In the genomic region with DNA sequence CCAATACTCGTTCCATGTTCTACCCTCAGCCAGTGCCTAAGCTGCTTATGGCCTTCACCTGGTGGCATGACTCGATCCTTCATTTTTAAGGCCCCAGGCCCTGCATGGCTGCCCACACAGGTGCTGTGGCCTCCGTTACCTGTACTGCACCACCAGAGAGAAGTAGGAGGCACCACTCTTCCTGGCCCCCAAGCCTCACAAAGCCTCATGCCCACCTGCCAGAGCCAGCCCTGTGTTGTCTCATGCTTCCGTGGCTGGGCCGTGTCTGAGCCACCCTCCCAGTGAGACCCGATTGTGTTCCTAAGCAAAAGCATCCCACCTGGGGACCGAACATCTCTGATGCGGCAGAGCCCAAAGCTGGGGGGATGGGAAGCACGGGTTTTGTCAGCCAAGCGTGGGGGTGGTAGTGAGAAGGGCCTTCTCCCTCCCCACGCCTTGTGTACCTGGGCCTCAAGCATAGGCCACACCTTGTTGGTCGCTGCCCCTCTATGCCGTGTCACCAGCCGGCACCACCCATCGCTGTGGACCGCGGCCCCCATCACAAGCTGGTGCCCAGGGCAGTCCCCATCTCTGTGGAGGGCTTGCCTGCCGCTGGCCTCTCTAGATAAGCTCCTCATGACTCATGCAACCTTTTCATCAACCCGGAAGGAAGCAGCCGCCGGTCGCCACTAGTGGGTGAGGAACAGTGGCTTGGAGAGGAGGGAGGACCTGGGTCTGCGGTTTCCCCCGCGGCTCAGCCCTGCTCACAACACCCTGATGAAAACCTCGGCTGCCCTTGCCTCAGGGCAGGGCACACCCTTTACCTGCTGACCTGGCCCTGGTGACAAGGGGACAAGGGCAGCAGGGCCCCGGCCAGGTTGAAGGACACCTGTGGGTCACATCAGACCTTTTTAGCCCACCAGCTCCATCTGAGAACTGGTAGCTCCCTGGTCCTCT, we compare ENCODE assay signal across 8 cellular contexts. TPM values are rescaled to one million over a fixed set of nuclear protein-coding genes. Genes with fewer than 3 reads are reported as not detected.
DNase-seq lines count a peak whose midpoint lies in the region; ATAC-seq and TF ChIP-seq lines count a peak whose summit lies in the region.

No MANE protein-coding gene starts in this region.

- peaks cover 59% of the 10 kb centered on the region for H3K36me3 Mint-ChIP-seq in activated T-cell treated with anti-CD3 and anti-CD28 coated beads, Interleukin-2, amount 50 U/mL, for 24 hours (ENCODE audit: low read depth)

- H3F3A ChIP-seq in PC-9 (ENCODE audit: insufficient read depth, low read depth), result peaks cover 46% of the 10 kb centered on the region

- no peaks in the 10 kb centered on the region for H3K27me3 Mint-ChIP-seq in activated T-cell treated with anti-CD3 and anti-CD28 coated beads, Interleukin-2, amount 50 U/mL, for 24 hours

- H3K79me2 ChIP-seq in PC-9 (ENCODE audit: low read depth), result peaks cover 53% of the 10 kb centered on the region

- POLR2A ChIA-PET in PC-9 (lab: Charles Lee; ENCODE audit: unreplicated experiment), result interaction anchor here (0.5 to 2.3 kb wide), 11 partner anchors 13 to 1197 kb away, joined by 3 to 48 read pairs (median 4); a partner anchor contains a TSS

- H3K4me1 ChIP-seq in PC-9 (replicated peaks; ENCODE audit: insufficient read depth) (peaks cover 71% of the 10 kb centered on the region), upper lobe of right lung (peaks cover 74% of the 10 kb centered on the region)

- H3K27ac ChIP-seq in PC-9, result peak overlapping the region; percentile 100
- H3K27ac ChIP-seq in upper lobe of right lung, result peak overlapping the region; percentile 93

- no peaks in the 10 kb centered on the region for H3K9me3 Mint-ChIP-seq in activated T-cell treated with anti-CD3 and anti-CD28 coated beads, Interleukin-2, amount 50 U/mL, for 24 hours

- H3K27ac Mint-ChIP-seq in activated T-cell treated with anti-CD3 and anti-CD28 coated beads, Interleukin-2, amount 50 U/mL, for 24 hours, result peak overlapping the region; percentile 98

- BruUV-seq in PC-9 (replicated peaks; lab: Mats Ljungman, UMichigan), result TSS peak; percentile 22

- CTCF ChIA-PET in PC-9 (lab: Charles Lee), result interaction anchor here (0.6 to 2.8 kb wide), 10 partner anchors 15 to 1015 kb away, joined by 3 to 34 read pairs (median 6); a partner anchor contains a TSS

- H3K4me1 Mint-ChIP-seq in activated T-cell treated with anti-CD3 and anti-CD28 coated beads, Interleukin-2, amount 50 U/mL, for 24 hours (ENCODE audit: low read depth), result peaks cover 77% of the 10 kb centered on the region

- H3K4me2 ChIP-seq in PC-9, result peak overlapping the region; percentile 99

- intact Hi-C loops in PC-9 (cut with micrococcal nuclease; ENCODE audit: unreplicated experiment) (loop anchor here (1.0 to 10.0 kb wide), 8 partner anchors 14 to 501 kb away; a partner anchor contains a TSS), upper lobe of right lung (cut with DNase I) (no loop called here)

- ATAC-seq in HG03095 (IDR thresholded peaks at IDR 0.05; ENCODE audit: unreplicated experiment) (peak; percentile 23), upper lobe of right lung (peak; percentile 66)

- H3K4me3 ChIP-seq in PC-9 (peak overlapping the region; percentile 54), fibroblast of pulmonary artery (replicated peaks; ENCODE audit: low read depth, low read length) (peak overlapping the region; percentile 16), upper lobe of right lung (peak overlapping the region; percentile 83)

- TF ChIP-seq CTCF in PC-9 (conservative IDR thresholded peaks at IDR 0.05), result no peak
- TF ChIP-seq CTCF in fibroblast of pulmonary artery (IDR thresholded peaks at IDR 0.05; ENCODE audit: low read length, missing control alignments), result no peak
- no peak for TF ChIP-seq CTCF in upper lobe of right lung (IDR thresholded peaks at IDR 0.05)

- H3K9me2 ChIP-seq in PC-9 (ENCODE audit: insufficient read depth), result no peaks in the 10 kb centered on the region

- peak; percentile 33 to 61 for DNase-seq in SHP77 (lab: John Stamatoyannopoulos, UW)
- DNase-seq in SHP77 treated with DMSO at 0.1 percent for 48 hours (lab: John Stamatoyannopoulos, UW), result no peak
- peak; percentile 99 for DNase-seq in PC-9
- peak; percentile 91 for DNase-seq in activated T-cell treated with anti-CD3 and anti-CD28 coated beads, Interleukin-2, amount 50 U/mL, for 24 hours
- DNase-seq in fibroblast of pulmonary artery (ENCODE audit: low read depth), result peak; percentile 67
- DNase-seq in pons (ENCODE audit: low spot score), result peak; percentile 39
- peak; percentile 96 for DNase-seq in upper lobe of right lung

- H2AFZ ChIP-seq in PC-9, result peak overlapping the region; percentile 69

- H3K9me3 ChIP-seq in PC-9 (ENCODE audit: insufficient read depth, low read depth), result no peaks in the 10 kb centered on the region
- H3K9me3 ChIP-seq in upper lobe of right lung, result no peaks in the 10 kb centered on the region

- H3K4me3 Mint-ChIP-seq in activated T-cell treated with anti-CD3 and anti-CD28 coated beads, Interleukin-2, amount 50 U/mL, for 24 hours, result peak overlapping the region; percentile 93

- peaks cover 13% of the 10 kb centered on the region; the same call in 1 of the 2 replicates for H3K36me3 ChIP-seq in PC-9 (ENCODE audit: low read depth)
- H3K36me3 ChIP-seq in upper lobe of right lung, result no peaks in the 10 kb centered on the region

- peaks cover 14% of the 10 kb centered on the region for H4K20me1 ChIP-seq in PC-9 (ENCODE audit: insufficient read depth)

- H3K27me3 ChIP-seq in PC-9 (ENCODE audit: insufficient read depth, low read depth) (no peaks in the 10 kb centered on the region), upper lobe of right lung (no peaks in the 10 kb centered on the region)

RNA-seq across cellular contexts. Expression of a gene that starts 2.7 kb away (rescaled TPM):
- total RNA-seq in PC-9 (2021), result 101 and 125 TPM in 2 replicates
- 88.6 TPM for total RNA-seq in upper lobe of right lung

RNA-seq across cellular contexts. Expression of a gene that starts 5.4 kb away (rescaled TPM):
- total RNA-seq in PC-9 (2021), result 10.9 and 11.5 TPM in 2 replicates
- total RNA-seq in upper lobe of right lung, result 5.3 TPM

RNA-seq across cellular contexts. Expression of a gene that starts 7.7 kb away (rescaled TPM):
- total RNA-seq in PC-9 (2021), result 85.7 and 94.8 TPM in 2 replicates
- 19.3 TPM for total RNA-seq in upper lobe of right lung

RNA-seq across cellular contexts. Expression of a gene that starts 21.0 kb away (rescaled TPM):
- total RNA-seq in PC-9 (2021), result 49.8 and 70.3 TPM in 2 replicates
- 31.8 TPM for total RNA-seq in upper lobe of right lung

RNA-seq across cellular contexts. Expression of a gene that starts 59.7 kb away (rescaled TPM):
- 1.1 and 2.5 TPM in 2 replicates for total RNA-seq in PC-9 (2021)
- 3.4 TPM for total RNA-seq in upper lobe of right lung

Comparison
In these comparisons a context has a peak if more than half of its experiments do, and no peak if none do; other contexts are left out.
1. H3K4me3 ChIP-seq: peak in every context shown above with its lines; median percentile 83 in upper lobe of right lung; 54 in PC-9; 16 in fibroblast of pulmonary artery.